ENCODE assay signal across 28 cellular contexts in genomic region chr22:17401728-17402127, GRCh38. TPM values are rescaled to one million over a fixed set of nuclear protein-coding genes. Genes with fewer than 3 reads are reported as not detected.
"Had no signal": no experiment of that assay in that cellular context is flagged by ENCODE, and none has a peak within 500 bp of the region (broad histone marks: within the 10 kb centered on the region; RNA-seq: fewer than 3 reads in every experiment).

No MANE protein-coding gene starts in this region.

- DNase-seq: naive B cell; naive thymus-derived CD8-positive, alpha-beta T cell; nephron progenitor cell; occipital lobe; ovary; right cardiac atrium; right lobe of liver; sigmoid colon; small intestine; stimulated activated CD4-positive, alpha-beta T cell treated with anti-CD3 and anti-CD28 coated beads, Interleukin-12 subunit alpha, Interleukin-12 subunit beta, amount 100 ng/mL, for 4 hours; stimulated activated CD4-positive, alpha-beta T cell treated with anti-CD3 and anti-CD28 coated beads, Interleukin-1b, Interleukin-23, amount 100 ng/mL, for 48 hours; stimulated activated CD4-positive, alpha-beta T cell treated with anti-CD3 and anti-CD28 coated beads, Interleukin-4, amount 100 ng/mL, for 1 hour; stimulated activated CD4-positive, alpha-beta T cell treated with anti-CD3 and anti-CD28 coated beads, Interleukin-4, amount 100 ng/mL, for 4 hours; stimulated activated CD8-positive, alpha-beta memory T cell treated with anti-CD3 and anti-CD28 coated beads, Interleukin-4, amount 100 ng/mL, for 48 hours; stimulated activated naive CD4-positive, alpha-beta T cell treated with Interleukin-2 at 50 U/mL for 16 hours; stomach; thyroid gland; trophoblast cell; upper lobe of left lung had no signal

- H3K4me3 ChIP-seq: ovary, prostate gland, right lobe of liver, sigmoid colon, stomach, thoracic aorta, thyroid gland, tibial nerve, upper lobe of left lung, vagina had no signal

- ATAC-seq: naive thymus-derived CD8-positive, alpha-beta T cell; natural killer cell treated with Interleukin-12 subunit alpha and Interleukin-12 subunit beta and Interleukin-15 and Interleukin-18, amount 100 ng/mL, for 72 hours; right cardiac atrium; right lobe of liver; stimulated activated memory B cell treated with anti-CD40 and anti-IgM and Interleukin-4, amounts not matched to agents 10 μg/mL and 1 μg/mL and 100 μg/mL, for 72 hours had no signal

- H3K4me1 Mint-ChIP-seq: naive thymus-derived CD8-positive, alpha-beta T cell had no signal

- H3K36me3 Mint-ChIP-seq: naive B cell; naive thymus-derived CD8-positive, alpha-beta T cell; natural killer cell treated with Interleukin-12 subunit alpha and Interleukin-12 subunit beta and Interleukin-15 and Interleukin-18, amount 100 ng/mL, for 72 hours; stimulated activated memory B cell treated with anti-CD40 and anti-IgM and Interleukin-4, amounts not matched to agents 10 μg/mL and 1 μg/mL and 100 μg/mL, for 72 hours had no signal

- H3K9me3 Mint-ChIP-seq: naive B cell; naive thymus-derived CD8-positive, alpha-beta T cell; natural killer cell treated with Interleukin-12 subunit alpha and Interleukin-12 subunit beta and Interleukin-15 and Interleukin-18, amount 100 ng/mL, for 72 hours; neural crest cell; stimulated activated memory B cell treated with anti-CD40 and anti-IgM and Interleukin-4, amounts not matched to agents 10 μg/mL and 1 μg/mL and 100 μg/mL, for 72 hours; stimulated activated naive CD8-positive, alpha-beta T cell treated with anti-CD3 and anti-CD28 coated beads, Interleukin-15, Interleukin-2, amounts not matched to agents 100 ng/mL and 50 ng/mL, for 24 hours had no signal

- H3K27ac ChIP-seq: ovary, prostate gland, right lobe of liver, sigmoid colon, stomach, thoracic aorta, thyroid gland, tibial nerve, upper lobe of left lung, vagina had no signal

- H3K4me1 ChIP-seq: prostate gland, sigmoid colon, stomach, thyroid gland, tibial nerve, vagina had no signal

- H3K27me3 Mint-ChIP-seq: naive B cell; stimulated activated memory B cell treated with anti-CD40 and anti-IgM and Interleukin-4, amounts not matched to agents 10 μg/mL and 1 μg/mL and 100 μg/mL, for 72 hours; stimulated activated naive CD8-positive, alpha-beta T cell treated with anti-CD3 and anti-CD28 coated beads, Interleukin-15, Interleukin-2, amounts not matched to agents 100 ng/mL and 50 ng/mL, for 24 hours had no signal

- H3K27ac Mint-ChIP-seq: naive B cell; natural killer cell treated with Interleukin-12 subunit alpha and Interleukin-12 subunit beta and Interleukin-15 and Interleukin-18, amount 100 ng/mL, for 72 hours; stimulated activated memory B cell treated with anti-CD40 and anti-IgM and Interleukin-4, amounts not matched to agents 10 μg/mL and 1 μg/mL and 100 μg/mL, for 72 hours; stimulated activated naive CD8-positive, alpha-beta T cell treated with anti-CD3 and anti-CD28 coated beads, Interleukin-15, Interleukin-2, amounts not matched to agents 100 ng/mL and 50 ng/mL, for 24 hours had no signal

- H3K36me3 ChIP-seq: ovary, prostate gland, right lobe of liver, sigmoid colon, stomach, thoracic aorta, thyroid gland, tibial nerve, upper lobe of left lung, vagina had no signal

- H3K9me3 ChIP-seq: ovary, prostate gland, right lobe of liver, sigmoid colon, stomach, thoracic aorta, thyroid gland, tibial nerve, upper lobe of left lung, vagina had no signal

- H3K27me3 ChIP-seq: ovary, right lobe of liver, sigmoid colon, stomach, thyroid gland, tibial nerve, upper lobe of left lung, vagina had no signal

- H3K4me3 Mint-ChIP-seq: naive B cell; naive thymus-derived CD8-positive, alpha-beta T cell; natural killer cell treated with Interleukin-12 subunit alpha and Interleukin-12 subunit beta and Interleukin-15 and Interleukin-18, amount 100 ng/mL, for 72 hours; nephron progenitor cell; neural crest cell; stimulated activated memory B cell treated with anti-CD40 and anti-IgM and Interleukin-4, amounts not matched to agents 10 μg/mL and 1 μg/mL and 100 μg/mL, for 72 hours; stimulated activated naive CD8-positive, alpha-beta T cell treated with anti-CD3 and anti-CD28 coated beads, Interleukin-15, Interleukin-2, amounts not matched to agents 100 ng/mL and 50 ng/mL, for 24 hours had no signal

RNA-seq across cellular contexts. Expression of gene CECR2, which starts 32.5 kb away (rescaled TPM):
- total RNA-seq: natural killer cell treated with Interleukin-12 subunit alpha and Interleukin-12 subunit beta and Interleukin-15 and Interleukin-18, amount 100 ng/mL, for 72 hours; osteoblast had no signal
- polyA plus RNA-seq: naive thymus-derived CD8-positive, alpha-beta T cell had no signal
